Comparison of ENCODE assay signal across 1 cellular context in genomic region chr3:149299938-149300791, GRCh38.
TF ChIP-seq lines count a peak whose summit lies in the region.

No MANE protein-coding gene starts in this region.

TF ChIP-seq in HepG2, 621 proteins besides CTCF, POLR2A, EP300 and RAD21 (continued from another document and continues in another):
- TF ChIP-seq ZMYM2 (CRISPR knock-in tag; IDR thresholded peaks at IDR 0.05) (0 out of 2 replicates have a peak, but pooled peaks have one; percentile 36), ZNF552 (CRISPR knock-in tag; IDR thresholded peaks at IDR 0.05; ENCODE audit: borderline replicate concordance) (no peak), TAF15 (IDR thresholded peaks at IDR 0.05; ENCODE audit: low read depth, low read length, poor library complexity, severe bottlenecking) (no peak), KDM2A (CRISPR knock-in tag; IDR thresholded peaks at IDR 0.05; ENCODE audit: borderline replicate concordance, low read depth) (no peak), ETV6 (CRISPR knock-in tag; conservative IDR thresholded peaks at IDR 0.05) (no peak), RARA (CRISPR knock-in tag; IDR thresholded peaks at IDR 0.05) (no peak), ZBTB2 (CRISPR knock-in tag; IDR thresholded peaks at IDR 0.05; ENCODE audit: low read depth) (no peak), ZNF232 (CRISPR knock-in tag; IDR thresholded peaks at IDR 0.05; ENCODE audit: borderline replicate concordance) (no peak), FOXO1 (CRISPR knock-in tag; IDR thresholded peaks at IDR 0.05) (0 out of 2 replicates have a peak, but pooled peaks have one; percentile 4), TEAD3 (CRISPR knock-in tag; optimal IDR thresholded peaks at IDR 0.05; ENCODE audit: borderline replicate concordance) (peak; percentile 62), ARID3A (IDR thresholded peaks at IDR 0.05; ENCODE audit: low read depth, low read length) (peak; percentile 11; the same call in 1 of the 2 replicates), MBD4 (IDR thresholded peaks at IDR 0.05; ENCODE audit: borderline replicate concordance, low read length) (no peak; the same call in 1 of the 2 replicates), ZNF564 (CRISPR knock-in tag; IDR thresholded peaks at IDR 0.05) (no peak), FOXM1 (CRISPR knock-in tag; IDR thresholded peaks at IDR 0.05) (no peak), CCDC6 (CRISPR knock-in tag; IDR thresholded peaks at IDR 0.05) (peak; percentile 64; the same call in 1 of the 2 replicates), ZNF883 (CRISPR knock-in tag; IDR thresholded peaks at IDR 0.05; ENCODE audit: not compliant biosample characterization) (no peak), SP1 (IDR thresholded peaks at IDR 0.05) (no peak), SP1 (CRISPR knock-in tag; IDR thresholded peaks at IDR 0.05) (no peak), ZNF660 (CRISPR knock-in tag; IDR thresholded peaks at IDR 0.05; ENCODE audit: borderline replicate concordance, low read depth) (no peak), ZFP36 (IDR thresholded peaks at IDR 0.05; ENCODE audit: borderline replicate concordance, low read depth, low read length, partially characterized antibody) (no peak), MTF1 (CRISPR knock-in tag; IDR thresholded peaks at IDR 0.05) (no peak), ZFP36L2 (CRISPR knock-in tag; IDR thresholded peaks at IDR 0.05) (no peak), CBX1 (IDR thresholded peaks at IDR 0.05; ENCODE audit: low read depth) (no peak), ZNF235 (CRISPR knock-in tag; IDR thresholded peaks at IDR 0.05; ENCODE audit: borderline replicate concordance) (no peak), ZNF891 (CRISPR knock-in tag; IDR thresholded peaks at IDR 0.05) (no peak), ZSCAN5A (CRISPR knock-in tag; IDR thresholded peaks at IDR 0.05; ENCODE audit: borderline replicate concordance) (no peak), U2AF1 (optimal IDR thresholded peaks at IDR 0.05; ENCODE audit: low read depth, low read length) (no peak), MED13 (CRISPR knock-in tag; IDR thresholded peaks at IDR 0.05) (no peak), ZNF710 (CRISPR knock-in tag; IDR thresholded peaks at IDR 0.05; ENCODE audit: borderline replicate concordance) (peak; percentile 32; the same call in 1 of the 2 replicates), ATF7 (IDR thresholded peaks at IDR 0.05) (no peak), ATF7 (CRISPR knock-in tag; IDR thresholded peaks at IDR 0.05) (no peak), FOXK1 (CRISPR knock-in tag; IDR thresholded peaks at IDR 0.05; ENCODE audit: borderline replicate concordance, low read depth) (no peak), GTF2F1 (IDR thresholded peaks at IDR 0.05; ENCODE audit: low read length) (no peak), ZNF441 (CRISPR knock-in tag; IDR thresholded peaks at IDR 0.05; ENCODE audit: borderline replicate concordance) (no peak), HNF4A (CRISPR knock-in tag; IDR thresholded peaks at IDR 0.05) (peak; percentile 34; the same call in 1 of the 2 replicates), DR1 (CRISPR knock-in tag; IDR thresholded peaks at IDR 0.05) (no peak), ZBED4 (CRISPR knock-in tag; IDR thresholded peaks at IDR 0.05; ENCODE audit: borderline replicate concordance) (no peak), NFRKB (IDR thresholded peaks at IDR 0.05) (no peak), HDAC1 (CRISPR knock-in tag; IDR thresholded peaks at IDR 0.05) (no peak), LCORL (IDR thresholded peaks at IDR 0.05) (no peak), LCORL (CRISPR knock-in tag; IDR thresholded peaks at IDR 0.05) (no peak), FOXK2 (IDR thresholded peaks at IDR 0.05) (no peak), ZNF720 (CRISPR knock-in tag; IDR thresholded peaks at IDR 0.05) (no peak), ZNF597 (CRISPR knock-in tag; IDR thresholded peaks at IDR 0.05) (no peak), GATAD1 (CRISPR knock-in tag; IDR thresholded peaks at IDR 0.05) (no peak), HNRNPLL (IDR thresholded peaks at IDR 0.05; ENCODE audit: low read depth, low read length, poor library complexity, severe bottlenecking) (no peak), ZNF382 (CRISPR knock-in tag; IDR thresholded peaks at IDR 0.05; ENCODE audit: borderline replicate concordance) (no peak), E2F2 (CRISPR knock-in tag; IDR thresholded peaks at IDR 0.05; ENCODE audit: borderline replicate concordance) (no peak), THAP11 (CRISPR knock-in tag; IDR thresholded peaks at IDR 0.05) (peak; percentile 19; the same call in 1 of the 2 replicates), ISL2 (CRISPR knock-in tag; IDR thresholded peaks at IDR 0.05) (no peak), SRSF4 (IDR thresholded peaks at IDR 0.05; ENCODE audit: low read depth, low read length, poor library complexity, severe bottlenecking) (no peak), ZNF530 (CRISPR knock-in tag; IDR thresholded peaks at IDR 0.05; ENCODE audit: low read depth) (no peak), NFYC (CRISPR knock-in tag; IDR thresholded peaks at IDR 0.05) (no peak), BRCA1 (CRISPR knock-in tag; IDR thresholded peaks at IDR 0.05) (no peak), ZNF263 (CRISPR knock-in tag; IDR thresholded peaks at IDR 0.05) (no peak), KDM3A (CRISPR knock-in tag; IDR thresholded peaks at IDR 0.05; ENCODE audit: low read depth) (no peak), RORA (CRISPR knock-in tag; IDR thresholded peaks at IDR 0.05) (no peak), ZNF674 (CRISPR knock-in tag; IDR thresholded peaks at IDR 0.05; ENCODE audit: low read depth) (no peak), TARDBP (CRISPR knock-in tag; IDR thresholded peaks at IDR 0.05) (0 out of 2 replicates have a peak, but pooled peaks have one; percentile 44), ZNF652 (CRISPR knock-in tag; IDR thresholded peaks at IDR 0.05; ENCODE audit: borderline replicate concordance, low read depth) (0 out of 2 replicates have a peak, but pooled peaks have one; percentile 27), ATRX (CRISPR knock-in tag; IDR thresholded peaks at IDR 0.05; ENCODE audit: borderline replicate concordance) (no peak), STAT5B (CRISPR knock-in tag; IDR thresholded peaks at IDR 0.05) (no peak), ZNF770 (CRISPR knock-in tag; IDR thresholded peaks at IDR 0.05) (no peak), REPIN1 (CRISPR knock-in tag; IDR thresholded peaks at IDR 0.05; ENCODE audit: borderline replicate concordance, low read depth) (peak; percentile 23; the same call in 1 of the 2 replicates), ZBTB3 (CRISPR knock-in tag; IDR thresholded peaks at IDR 0.05; ENCODE audit: borderline replicate concordance, low read depth) (no peak)
